Comparison of ENCODE assay signal across 8 cellular contexts in genomic region chr6:151004415-151005024, GRCh38.
DNase-seq lines count a peak whose midpoint lies in the region; ATAC-seq, FAIRE-seq and TF ChIP-seq lines count a peak whose summit lies in the region.

No MANE protein-coding gene starts in this region.

- no peaks in the 10 kb centered on the region for H3K9me3 ChIP-seq in body of pancreas

- H3K4me1 ChIP-seq in body of pancreas = peaks cover 12% of the 10 kb centered on the region

- FAIRE-seq in GM19239 (lab: Jason Lieb, UNC) = no peak

- ATAC-seq in GM18868 (IDR thresholded peaks at IDR 0.05; ENCODE audit: unreplicated experiment) (peak; percentile 60), body of pancreas (peak; percentile 86)

- peak overlapping the region; percentile 28 to 82 (median 34) for H3K27ac ChIP-seq in body of pancreas

- no peaks in the 10 kb centered on the region for H3K27me3 ChIP-seq in body of pancreas

- intact Hi-C loops in body of pancreas (cut with DNase I) = loop anchor here (10.0 kb wide), 1 partner anchor 120 kb away; no protein-coding TSS in a partner anchor

- DNase-seq in NCI-H2081 treated with DMSO at 0.1 percent for 48 hours (lab: John Stamatoyannopoulos, UW) = peak; percentile 37
- DNase-seq in body of pancreas = no peak
- DNase-seq in lung microvascular endothelial cell (ENCODE audit: low read depth in 2 of 2) = peak; percentile 97 to 99
- DNase-seq in ecto neural progenitor cell (ENCODE audit: low spot score) = no peak
- no peak for DNase-seq in stimulated activated CD4-positive, alpha-beta T cell treated with anti-CD3 and anti-CD28 coated beads, Interleukin-1b, Interleukin-23, amount 100 ng/mL, for 48 hours
- no peak for DNase-seq in NAMALWA (ENCODE audit: low spot score)
- no peak for DNase-seq in GM19239 (ENCODE audit: insufficient read length, low spot score)

- no peaks in the 10 kb centered on the region for H3K36me3 ChIP-seq in body of pancreas (replicated peaks in 1 of 2; ENCODE audit: insufficient read depth in 1 of 2, low read depth in 2 of 2)

- H3K4me3 ChIP-seq in body of pancreas = no peak overlapping the region

- 19 to 24% methylated on average over 8 of the region's 8 CpGs for whole genome bisulfite sequencing in body of pancreas, 2 donors

- TF ChIP-seq POLR2A in body of pancreas (IDR thresholded peaks at IDR 0.05) = no peak

- no peak for TF ChIP-seq CTCF in body of pancreas (IDR thresholded peaks at IDR 0.05)

Comparison
In these comparisons a context has a peak if more than half of its experiments do, and no peak if none do; other contexts are left out.
1. DNase-seq: peak in NCI-H2081 treated with DMSO at 0.1 percent for 48 hours (single experiment) and lung microvascular endothelial cell (2 of 2); none in body of pancreas (0 of 4), ecto neural progenitor cell (single experiment), stimulated activated CD4-positive, alpha-beta T cell treated with anti-CD3 and anti-CD28 coated beads, Interleukin-1b, Interleukin-23, amount 100 ng/mL, for 48 hours (single experiment), NAMALWA (single experiment) and GM19239 (single experiment).